In genomic region chr6:75600694-75601265, GRCh38 we compare ENCODE assay signal across 8 cellular contexts. TPM values are rescaled to one million over a fixed set of nuclear protein-coding genes. Genes with fewer than 3 reads are reported as not detected.
DNase-seq lines count a peak whose midpoint lies in the region; ATAC-seq and TF ChIP-seq lines count a peak whose summit lies in the region.

No MANE protein-coding gene starts in this region.

- TF ChIP-seq CTCF in PC-3 (conservative IDR thresholded peaks at IDR 0.05; ENCODE audit: low read depth, low read length), result no peak
- TF ChIP-seq CTCF in esophagus muscularis mucosa (IDR thresholded peaks at IDR 0.05), result no peak
- TF ChIP-seq CTCF in brain microvascular endothelial cell (IDR thresholded peaks at IDR 0.05; ENCODE audit: low read depth, low read length, missing control alignments), result no peak

- H3K9me2 ChIP-seq in PC-3 (replicated peaks; ENCODE audit: low read length), result no peaks in the 10 kb centered on the region

- H3K4me2 ChIP-seq in PC-3 (ENCODE audit: low read length), result peak overlapping the region; percentile 86

- POLR2A ChIA-PET in PC-3 (lab: Charles Lee; ENCODE audit: unreplicated experiment), result no interaction called here

- H3K4me1 ChIP-seq in PC-3 (ENCODE audit: insufficient read depth, low read length) (peaks cover 11% of the 10 kb centered on the region), esophagus muscularis mucosa (peaks cover 13 to 63% (median 56%) of the 10 kb centered on the region in 4 donors)

- no peak for ATAC-seq in PC-3

- TF ChIP-seq POLR2A in esophagus muscularis mucosa (IDR thresholded peaks at IDR 0.05; ENCODE audit: low read depth), result no peak

- intact Hi-C loops in PC-3 (cut with micrococcal nuclease), result no loop called here
- intact Hi-C loops in esophagus muscularis mucosa (cut with DNase I), result loop anchor here (10.0 kb wide), 1 partner anchor 326 kb away; no protein-coding TSS in a partner anchor

- 60% methylated on average over 11 of the region's 11 CpGs for WGBS in esophagus muscularis mucosa

- TSS peak; percentile 68 for BruUV-seq in PC-3 (replicated peaks; lab: Mats Ljungman, UMichigan)

- peak overlapping the region; percentile 90 for H3K4me3 ChIP-seq in PC-3 (ENCODE audit: low read length)
- H3K4me3 ChIP-seq in esophagus muscularis mucosa, result peak overlapping the region; percentile 87 to 95 (median 92)
- H3K4me3 ChIP-seq in skeletal muscle cell (ENCODE audit: low read depth, low read length), result peak overlapping the region; percentile 74
- H3K4me3 ChIP-seq in brain microvascular endothelial cell (ENCODE audit: low read depth, low read length), result no peak overlapping the region

- H3K36me3 ChIP-seq in PC-3 (ENCODE audit: low read depth, low read length) (peaks cover 3% of the 10 kb centered on the region; the same call in 1 of the 2 replicates), esophagus muscularis mucosa (no peaks in the 10 kb centered on the region), brain microvascular endothelial cell (replicated peaks) (no peaks in the 10 kb centered on the region)

- TF ChIP-seq EP300 in esophagus muscularis mucosa (IDR thresholded peaks at IDR 0.05), result no peak

- in situ Hi-C loops in brain microvascular endothelial cell (cut with HindIII; ENCODE audit: low pct_ligation_motif_present, low sequenced_read_pairs), result no loop called here

- H2AFZ ChIP-seq in PC-3 (ENCODE audit: low read length), result peak overlapping the region; percentile 84; the same call in 1 of the 2 replicates

- peaks cover 25% of the 10 kb centered on the region; the same call in 1 of the 2 replicates for H4K20me1 ChIP-seq in PC-3 (ENCODE audit: low read length)

- H3K27ac ChIP-seq in PC-3 (ENCODE audit: low read length), result no peak overlapping the region
- H3K27ac ChIP-seq in esophagus muscularis mucosa (replicated peaks in 1 of 4), result peak overlapping the region; percentile 96 to 100 (median 96)
- no peak overlapping the region for H3K27ac ChIP-seq in brain microvascular endothelial cell

- peaks cover 51% of the 10 kb centered on the region for H3K79me2 ChIP-seq in PC-3 (ENCODE audit: low read length)

- H3K9me3 ChIP-seq in PC-3 (ENCODE audit: low read length), result no peaks in the 10 kb centered on the region
- H3K9me3 ChIP-seq in esophagus muscularis mucosa, result no peaks in the 10 kb centered on the region

- CTCF ChIA-PET in PC-3 (lab: Charles Lee), result no interaction called here

- H3K9ac ChIP-seq in PC-3 (ENCODE audit: low read length), result peak overlapping the region; percentile 100

- H3F3A ChIP-seq in PC-3 (ENCODE audit: low read length, unreplicated experiment), result no peaks in the 10 kb centered on the region

- H3K27me3 ChIP-seq in PC-3 (ENCODE audit: low read length) (no peaks in the 10 kb centered on the region), esophagus muscularis mucosa (no peaks in the 10 kb centered on the region), brain microvascular endothelial cell (replicated peaks) (no peaks in the 10 kb centered on the region)

- peak; percentile 43 for DNase-seq in DMS79 treated with DMSO at 0.1 percent for 48 hours (lab: John Stamatoyannopoulos, UW)
- DNase-seq in DMS79 (lab: John Stamatoyannopoulos, UW), result no peak
- DNase-seq in PC-3, result no peak
- no peak for DNase-seq in esophagus muscularis mucosa (ENCODE audit: extremely low spot score)
- no peak for DNase-seq in skeletal muscle cell (ENCODE audit: low read depth)
- no peak for DNase-seq in stimulated activated CD4-positive, alpha-beta T cell treated with anti-CD3 and anti-CD28 coated beads, Interleukin-2, amount 100 ng/mL, for 24 hours
- no peak for DNase-seq in brain microvascular endothelial cell
- DNase-seq in NCI-H524 (lab: John Stamatoyannopoulos, UW), result no peak

RNA-seq across cellular contexts. Expression of gene SENP6, which starts 0.9 kb away (rescaled TPM):
- total RNA-seq in PC-3 (2014; rRNA removed), result 36.3 and 38.0 TPM in 2 replicates
- total RNA-seq in esophagus muscularis mucosa, result 100 to 1,000 TPM in 3 of 4 donors, 10 to 100 TPM in 1; 91.8 to 145 (median 107) TPM

Comparison
In these comparisons a context has a peak if more than half of its experiments do, and no peak if none do; other contexts are left out.
1. H3K27ac ChIP-seq: peak in esophagus muscularis mucosa (4 of 4); none in PC-3 (single experiment) and brain microvascular endothelial cell (single experiment).